21 cellular contexts compared by ENCODE assay signal in the genomic region with DNA sequence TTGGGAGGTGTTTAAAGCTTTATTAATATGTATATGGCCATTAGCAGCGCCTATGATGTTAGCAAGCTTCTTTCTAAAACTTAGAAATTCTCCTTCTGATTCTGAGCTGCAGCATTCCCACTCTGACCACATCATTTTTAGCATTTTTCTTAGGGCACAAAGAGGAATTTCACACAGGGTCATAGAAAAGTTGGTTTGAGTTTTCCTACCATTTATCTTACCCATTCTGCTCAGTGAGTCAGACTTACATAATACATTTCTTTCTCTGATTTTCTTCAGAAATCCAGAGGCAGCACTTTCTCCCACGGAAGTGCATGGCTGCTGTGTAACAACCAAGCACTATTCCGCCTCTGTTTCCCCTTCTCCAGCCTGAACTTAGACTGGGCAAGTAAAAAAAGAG.
DNase-seq lines count a peak whose midpoint lies in the region; ATAC-seq and TF ChIP-seq lines count a peak whose summit lies in the region.
"Had no signal": no experiment of that assay in that cellular context is flagged by ENCODE, and none has a peak within 500 bp of the region (broad histone marks: within the 10 kb centered on the region; RNA-seq: fewer than 3 reads in every experiment).

No MANE protein-coding gene starts in this region.

- 96% methylated on average over 3 of the region's 3 CpGs for WGBS in testis, 2 donors

- no peaks in the 10 kb centered on the region for H3K9me3 ChIP-seq in testis
- H3K9me3 ChIP-seq: gastroesophageal sphincter, mucosa of descending colon, prostate gland had no signal

- no peak overlapping the region for H3K27ac ChIP-seq in testis
- H3K27ac ChIP-seq: C4-2B, gastroesophageal sphincter, prostate gland had no signal

- H3K4me3 ChIP-seq in testis = no peak overlapping the region
- H3K4me3 ChIP-seq: gastroesophageal sphincter, mucosa of descending colon, prostate gland had no signal

- H3K27me3 ChIP-seq in testis = no peaks in the 10 kb centered on the region
- H3K27me3 ChIP-seq: gastroesophageal sphincter had no signal

- intact Hi-C loops in testis (cut with DNase I; ENCODE audit: low total_unique reads) = no loop called here

- ATAC-seq in omental fat pad (ENCODE audit: low FRiP score) = no peak
- ATAC-seq: activated T-cell treated with anti-CD3 and anti-CD28 coated beads, Interleukin-2, amount 50 U/mL, for 4 hours; gastroesophageal sphincter; mucosa of descending colon had no signal

- TF ChIP-seq POLR2A in testis (IDR thresholded peaks at IDR 0.05) = no peak

- peak; percentile 73 for DNase-seq in AG20443 (ENCODE audit: low spot score)
- peak; percentile 80 for DNase-seq in NCI-H226
- DNase-seq in epidermal melanocyte (ENCODE audit: insufficient read length, low spot score) = peak; percentile 38
- peak; percentile 50 for DNase-seq in myocyte (ENCODE audit: low read depth)
- DNase-seq in omental fat pad (ENCODE audit: low spot score) = no peak
- DNase-seq in testis = no peak
- DNase-seq in stimulated activated CD8-positive, alpha-beta memory T cell treated with anti-CD3 and anti-CD28 coated beads, Interleukin-4, amount 100 ng/mL, for 48 hours = no peak
- no peak for DNase-seq in NCI-H82 (lab: John Stamatoyannopoulos, UW)
- DNase-seq: activated T-cell treated with anti-CD3 and anti-CD28 coated beads, Interleukin-2, amount 50 U/mL, for 4 hours; aorta; immature natural killer cell; mucosa of descending colon; NCI-H1417; NCI-H446; OCI-M1; stimulated activated CD4-positive, alpha-beta T cell treated with anti-CD3 and anti-CD28 coated beads, Interleukin-1b, Interleukin-23, amount 100 ng/mL, for 48 hours; T-helper 1 cell; trophoblast cell had no signal

- no peaks in the 10 kb centered on the region for H3K4me1 ChIP-seq in testis
- H3K4me1 ChIP-seq: gastroesophageal sphincter, prostate gland had no signal

- TF ChIP-seq CTCF in omental fat pad (IDR thresholded peaks at IDR 0.05) (no peak), testis (IDR thresholded peaks at IDR 0.05) (no peak)

- H3K36me3 ChIP-seq in testis (ENCODE audit: low read depth, missing control alignments) = no peaks in the 10 kb centered on the region
- H3K36me3 ChIP-seq: prostate gland had no signal

Comparison
In these comparisons a context has a peak if more than half of its experiments do, and no peak if none do; other contexts are left out.
1. DNase-seq: peak in AG20443 (single experiment), NCI-H226 (single experiment), epidermal melanocyte (single experiment) and myocyte (single experiment); none in omental fat pad (single experiment), testis (single experiment), stimulated activated CD8-positive, alpha-beta memory T cell treated with anti-CD3 and anti-CD28 coated beads, Interleukin-4, amount 100 ng/mL, for 48 hours (single experiment) and NCI-H82 (single experiment).